20 cellular contexts compared by ENCODE assay signal in the genomic region with DNA sequence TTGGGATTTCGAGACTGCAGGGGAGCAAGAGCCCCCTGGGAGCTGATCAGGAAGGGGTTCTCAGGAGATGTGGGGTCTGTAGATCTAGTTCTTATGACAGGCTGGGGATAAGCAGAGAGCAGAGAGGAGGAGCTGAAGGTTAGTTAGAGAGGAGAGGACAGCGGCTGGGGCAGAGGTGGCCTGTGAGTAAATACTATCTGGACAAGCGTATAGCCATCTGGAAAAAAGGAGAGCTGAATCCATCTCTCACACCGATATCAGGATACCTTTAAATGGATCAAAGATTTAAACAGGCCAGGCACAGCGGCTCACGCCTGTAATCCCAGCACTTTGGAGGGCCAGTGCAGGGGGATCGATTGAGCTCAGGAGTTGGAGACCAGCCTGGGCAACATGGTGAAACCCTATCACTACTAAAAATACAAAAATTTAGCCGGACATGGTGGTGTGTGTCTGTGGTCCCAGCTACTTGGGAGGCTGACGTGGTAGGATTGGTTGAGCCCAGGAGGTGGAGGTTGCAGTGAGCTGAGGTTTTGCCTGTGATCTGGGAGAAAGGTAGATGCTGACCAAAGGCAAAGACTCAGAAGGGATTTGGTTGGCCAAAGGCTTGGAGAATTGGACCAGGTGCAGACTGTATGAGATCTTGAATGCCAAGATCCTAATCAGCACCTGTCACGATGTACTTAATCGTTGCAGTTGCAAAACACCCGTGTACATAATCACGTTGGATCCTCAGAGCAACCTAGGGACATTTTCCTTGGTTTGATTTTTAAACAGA. TPM values are rescaled to one million over a fixed set of nuclear protein-coding genes. Genes with fewer than 3 reads are reported as not detected.
DNase-seq lines count a peak whose midpoint lies in the region; ATAC-seq lines count a peak whose summit lies in the region.
"Had no signal": no experiment of that assay in that cellular context is flagged by ENCODE, and none has a peak within 500 bp of the region (broad histone marks: within the 10 kb centered on the region; RNA-seq: fewer than 3 reads in every experiment).

No MANE protein-coding gene starts in this region.

- H3K27me3 Mint-ChIP-seq in central memory CD8-positive, alpha-beta T cell, result no peaks in the 10 kb centered on the region
- H3K27me3 Mint-ChIP-seq: activated naive CD4-positive, alpha-beta T cell treated with anti-CD3 and anti-CD28 coated beads, Interleukin-2, amount 10 ng/mL, durations not matched to agents 7 days and 5 days had no signal

- H3K4me1 Mint-ChIP-seq in central memory CD8-positive, alpha-beta T cell, result no peaks in the 10 kb centered on the region
- H3K4me1 Mint-ChIP-seq: natural killer cell had no signal

- no peak overlapping the region for H2BK15ac ChIP-seq in neuronal stem cell (ENCODE audit: low read length)

- H3K23ac ChIP-seq in neuronal stem cell (ENCODE audit: low read depth, low read length, poor library complexity), result no peak overlapping the region

- no peak for DNase-seq in right cardiac atrium
- DNase-seq in Right ventricle myocardium superior, result no peak
- no peak for DNase-seq in central memory CD8-positive, alpha-beta T cell (ENCODE audit: low spot score in 2 of 2)
- no peak for DNase-seq in neuronal stem cell (ENCODE audit: low spot score)
- DNase-seq in kidney tubule cell (ENCODE audit: low spot score), result no peak
- no peak for DNase-seq in islet precursor cell
- DNase-seq in NK-92 treated with Interleukin-12 subunit alpha and Interleukin-12 subunit beta, amount 100 ng/mL, for 24 hours (lab: John Stamatoyannopoulos, UW), result no peak
- DNase-seq: ACHN; activated naive CD4-positive, alpha-beta T cell treated with anti-CD3 and anti-CD28 coated beads, Interleukin-2, amount 10 ng/mL, durations not matched to agents 7 days and 5 days; DMS 273 treated with DMSO at 0.1 percent for 48 hours; effector CD8-positive, alpha-beta T cell; gastrocnemius medialis; mesendoderm; MG63; natural killer cell; NCI-H69; psoas muscle; T-helper 1 cell had no signal

- H3K27me3 ChIP-seq in right cardiac atrium (ENCODE audit: control insufficient read depth, insufficient read depth) (no peaks in the 10 kb centered on the region), neuronal stem cell (ENCODE audit: control insufficient read depth in 3 of 3, insufficient read depth in 3 of 3, low read depth in 1 of 3, low read length in 3 of 3) (no peaks in the 10 kb centered on the region)
- H3K27me3 ChIP-seq: gastrocnemius medialis, MG63 had no signal

- no peak overlapping the region for H3K4me3 Mint-ChIP-seq in central memory CD8-positive, alpha-beta T cell
- H3K4me3 Mint-ChIP-seq: activated naive CD4-positive, alpha-beta T cell treated with anti-CD3 and anti-CD28 coated beads, Interleukin-2, amount 10 ng/mL, durations not matched to agents 7 days and 5 days; natural killer cell had no signal

- H3K4me3 ChIP-seq in right cardiac atrium (ENCODE audit: low read length), result no peak overlapping the region
- no peak overlapping the region for H3K4me3 ChIP-seq in neuronal stem cell (ENCODE audit: low read length in 2 of 2)
- H3K4me3 ChIP-seq: gastrocnemius medialis, MG63, psoas muscle, skin epidermis had no signal

- H3K4me2 ChIP-seq in neuronal stem cell (ENCODE audit: insufficient read depth, low read length, poor library complexity, severe bottlenecking), result no peak overlapping the region

- H3K36me3 Mint-ChIP-seq in central memory CD8-positive, alpha-beta T cell (ENCODE audit: insufficient read depth), result no peaks in the 10 kb centered on the region
- H3K36me3 Mint-ChIP-seq: activated naive CD4-positive, alpha-beta T cell treated with anti-CD3 and anti-CD28 coated beads, Interleukin-2, amount 10 ng/mL, durations not matched to agents 7 days and 5 days; natural killer cell had no signal

- H4K91ac ChIP-seq in neuronal stem cell (ENCODE audit: low read depth, low read length, poor library complexity), result no peak overlapping the region

- H2BK5ac ChIP-seq in neuronal stem cell (ENCODE audit: low read length), result no peak overlapping the region

- H3K9me3 Mint-ChIP-seq in central memory CD8-positive, alpha-beta T cell, result no peaks in the 10 kb centered on the region
- H3K9me3 Mint-ChIP-seq: activated naive CD4-positive, alpha-beta T cell treated with anti-CD3 and anti-CD28 coated beads, Interleukin-2, amount 10 ng/mL, durations not matched to agents 7 days and 5 days; natural killer cell had no signal

- no peak for ATAC-seq in right cardiac atrium
- ATAC-seq in Right ventricle myocardium superior (ENCODE audit: poor library complexity), result no peak
- ATAC-seq in central memory CD8-positive, alpha-beta T cell (replicated peaks; ENCODE audit: extremely low read depth, poor library complexity, severe bottlenecking), result no peak
- no peak for ATAC-seq in GM21723 (IDR thresholded peaks at IDR 0.05; ENCODE audit: unreplicated experiment)
- ATAC-seq: gastrocnemius medialis, natural killer cell had no signal

- H2BK12ac ChIP-seq in neuronal stem cell (ENCODE audit: low read length), result no peak overlapping the region

- no peak overlapping the region for H3K4ac ChIP-seq in neuronal stem cell (ENCODE audit: low read length)

- H4K8ac ChIP-seq in neuronal stem cell (ENCODE audit: low read depth, low read length), result no peak overlapping the region

- H3K9me3 ChIP-seq in right cardiac atrium (ENCODE audit: control insufficient read depth, low read length) (no peaks in the 10 kb centered on the region), neuronal stem cell (replicated peaks in 1 of 2; ENCODE audit: control insufficient read depth in 2 of 2, insufficient read depth in 1 of 2, low read depth in 1 of 2, low read length in 2 of 2) (no peaks in the 10 kb centered on the region)
- H3K9me3 ChIP-seq: gastrocnemius medialis, MG63, psoas muscle had no signal

- H2AK5ac ChIP-seq in neuronal stem cell (ENCODE audit: low read depth, low read length), result no peak overlapping the region

- H2AFZ ChIP-seq in neuronal stem cell (ENCODE audit: low read length), result peak overlapping the region; percentile 71

- WGBS in right cardiac atrium, result 85% methylated on average over 13 of the region's 13 CpGs
- WGBS in neuronal stem cell (ENCODE audit: extremely low coverage in 2 of 2, insufficient read length in 2 of 2, insufficient replicate concordance in 1 of 2), 2 donors, result no CpG with 5 or more reads among the region's 13 CpGs

- no peak overlapping the region for H2BK120ac ChIP-seq in neuronal stem cell (ENCODE audit: low read depth, low read length)

- H3K18ac ChIP-seq in neuronal stem cell (ENCODE audit: low read length), result no peak overlapping the region

- H3K4me1 ChIP-seq in right cardiac atrium (ENCODE audit: control insufficient read depth, insufficient read depth, low read length) (peaks cover 2% of the 10 kb centered on the region), neuronal stem cell (ENCODE audit: control insufficient read depth in 2 of 2, insufficient read depth in 1 of 2, low read depth in 1 of 2, low read length in 2 of 2) (no peaks in the 10 kb centered on the region)
- H3K4me1 ChIP-seq: gastrocnemius medialis, psoas muscle had no signal

- H3K9ac ChIP-seq in neuronal stem cell (ENCODE audit: low read depth, low read length, poor library complexity), result no peak overlapping the region

- no peaks in the 10 kb centered on the region for H3K79me1 ChIP-seq in neuronal stem cell (ENCODE audit: low read depth, low read length)

- H3K27ac ChIP-seq in right cardiac atrium (ENCODE audit: low read length), result peak overlapping the region; percentile 24
- H3K27ac ChIP-seq in neuronal stem cell (replicated peaks; ENCODE audit: low read length), result no peak overlapping the region
- H3K27ac ChIP-seq: gastrocnemius medialis, psoas muscle had no signal

- no peaks in the 10 kb centered on the region for H3K36me3 ChIP-seq in neuronal stem cell (replicated peaks in 1 of 2; ENCODE audit: control insufficient read depth in 2 of 2, insufficient read depth in 2 of 2, low read length in 2 of 2)
- H3K36me3 ChIP-seq: gastrocnemius medialis, MG63 had no signal

- H3K27ac Mint-ChIP-seq in central memory CD8-positive, alpha-beta T cell (ENCODE audit: low read depth), result peak overlapping the region; percentile 39
- H3K27ac Mint-ChIP-seq: activated naive CD4-positive, alpha-beta T cell treated with anti-CD3 and anti-CD28 coated beads, Interleukin-2, amount 10 ng/mL, durations not matched to agents 7 days and 5 days; natural killer cell had no signal

- intact Hi-C loops in right cardiac atrium (cut with DNase I), result no loop called here
- intact Hi-C loops in Right ventricle myocardium superior (cut with DNase I), result no loop called here

- no peak overlapping the region for H3K14ac ChIP-seq in neuronal stem cell (ENCODE audit: low read length)

RNA-seq across cellular contexts. Expression of gene SLC25A19, which starts 18.9 kb away (rescaled TPM):
- total RNA-seq in right cardiac atrium, result 10 to 100 TPM in 2 of 4 donors, 1 to 10 TPM in 2; 8.4 to 23.5 (median 14.8) TPM
- 14.2 TPM for polyA plus RNA-seq in right cardiac atrium
- total RNA-seq in Right ventricle myocardium superior, result 12.5 TPM
- 9.2 TPM for polyA plus RNA-seq in neuronal stem cell (2013, experiment 1 of 2)
- polyA plus RNA-seq in neuronal stem cell (2013, experiment 2 of 2), result 9.1 TPM

RNA-seq across cellular contexts. Expression of gene MIF4GD, which starts 37.1 kb away (rescaled TPM):
- total RNA-seq in right cardiac atrium (10 to 100 TPM; 15.1 to 20.5 (median 17.8) TPM), Right ventricle myocardium superior (13.7 TPM)
- 14.6 TPM for polyA plus RNA-seq in right cardiac atrium
- 31.0 TPM for polyA plus RNA-seq in neuronal stem cell (2013, experiment 1 of 2)
- polyA plus RNA-seq in neuronal stem cell (2013, experiment 2 of 2), result 31.4 TPM

RNA-seq across cellular contexts. Expression of gene MRPS7, which starts 46.5 kb away (rescaled TPM):
- 100 to 1,000 TPM in 1 of 4 donors, 10 to 100 TPM in 3; 91.5 to 110 (median 99.6) TPM for total RNA-seq in right cardiac atrium
- 113 TPM for polyA plus RNA-seq in right cardiac atrium
- 125 TPM for total RNA-seq in Right ventricle myocardium superior
- polyA plus RNA-seq in neuronal stem cell (2013, experiment 1 of 2), result 45.9 TPM
- polyA plus RNA-seq in neuronal stem cell (2013, experiment 2 of 2), result 45.2 TPM

RNA-seq across cellular contexts. Expression of gene GGA3, which starts 46.7 kb away (rescaled TPM):
- total RNA-seq in right cardiac atrium (10 to 100 TPM; 22.9 to 34.8 (median 26.9) TPM), Right ventricle myocardium superior (22.3 TPM)
- 15.7 TPM for polyA plus RNA-seq in right cardiac atrium
- polyA plus RNA-seq in neuronal stem cell (2013, experiment 1 of 2), result 32.9 TPM
- 31.7 TPM for polyA plus RNA-seq in neuronal stem cell (2013, experiment 2 of 2)
